ENCODE assay signal across 9 cellular contexts in genomic region chr19:15944401-15944800, GRCh38. TPM values are rescaled to one million over a fixed set of nuclear protein-coding genes. Genes with fewer than 3 reads are reported as not detected.
"Had no signal": no experiment of that assay in that cellular context is flagged by ENCODE, and none has a peak within 500 bp of the region (broad histone marks: within the 10 kb centered on the region; RNA-seq: fewer than 3 reads in every experiment).

No MANE protein-coding gene starts in this region.

- DNase-seq: GOT3, H7, KG1 had no signal

- H3K4me3 ChIP-seq: HAP-1 had no signal

- FAIRE-seq: HTR-8/SVneo had no signal

- H3K9me3 ChIP-seq: HAP-1 had no signal

- H3K36me3 ChIP-seq: HAP-1 had no signal

- H3K4me1 ChIP-seq: HAP-1 had no signal

- ATAC-seq: HCT116 had no signal

RNA-seq across cellular contexts. Expression of gene OR10H4, which starts 4.4 kb away (rescaled TPM):
- total RNA-seq: H4, H7, HT-29 had no signal
- polyA plus RNA-seq: IgD-negative memory B cell had no signal

RNA-seq across cellular contexts. Expression of gene CYP4F11, which starts 10.1 kb away (rescaled TPM):
- total RNA-seq: H7 had no signal
- polyA plus RNA-seq: IgD-negative memory B cell had no signal

RNA-seq across cellular contexts. Expression of gene CYP4F2, which starts 46.5 kb away (rescaled TPM):
- total RNA-seq: H7, HT-29 had no signal
- polyA plus RNA-seq: IgD-negative memory B cell had no signal
